In genomic region chr1:151710187-151710586, GRCh38 we compare ENCODE assay signal across 1 cellular context.
A peak's percentile ranks its signal among the peaks of the same experiment; 100 is the strongest.
TF ChIP-seq lines count a peak whose summit lies in the region.

No MANE protein-coding gene starts in this region.

TF ChIP-seq in K562, 482 proteins besides CTCF, POLR2A, EP300 and RAD21 (continued from another document):
- TF ChIP-seq ZNF24 (IDR thresholded peaks at IDR 0.05) (no peak), PRPF4 (IDR thresholded peaks at IDR 0.05; ENCODE audit: insufficient read depth, low read depth, low read length, poor library complexity, severe bottlenecking) (no peak), HINFP (tag; conservative IDR thresholded peaks at IDR 0.05; ENCODE audit: low read depth) (no peak), ETS2 (tag; IDR thresholded peaks at IDR 0.05; ENCODE audit: borderline replicate concordance, poor library complexity, severe bottlenecking) (no peak), ZNF282 (CRISPR knock-in tag; IDR thresholded peaks at IDR 0.05) (no peak), HMG20B (CRISPR knock-in tag; IDR thresholded peaks at IDR 0.05) (no peak), EGR1 (conservative IDR thresholded peaks at IDR 0.05) (peak; percentile 93), CEBPZ (IDR thresholded peaks at IDR 0.05; ENCODE audit: borderline replicate concordance, low read depth, low read length) (no peak), ZNF174 (CRISPR knock-in tag; IDR thresholded peaks at IDR 0.05) (no peak), DDX20 (tag; IDR thresholded peaks at IDR 0.05; ENCODE audit: low read depth) (no peak), ZNF165 (CRISPR knock-in tag; IDR thresholded peaks at IDR 0.05; ENCODE audit: borderline replicate concordance) (no peak), ZNF347 (CRISPR knock-in tag; IDR thresholded peaks at IDR 0.05; ENCODE audit: low read depth) (no peak), ATF2 (CRISPR knock-in tag; IDR thresholded peaks at IDR 0.05) (no peak; the same call in 1 of the 2 replicates), CREB1 (IDR thresholded peaks at IDR 0.05) (no peak), CREB1 (CRISPR knock-in tag; IDR thresholded peaks at IDR 0.05) (peak; percentile 84), MEIS2 (IDR thresholded peaks at IDR 0.05; ENCODE audit: partially characterized antibody) (peak; percentile 43), ZNF696 (CRISPR knock-in tag; conservative IDR thresholded peaks at IDR 0.05) (no peak), ZBED1 (IDR thresholded peaks at IDR 0.05) (no peak), PHB2 (IDR thresholded peaks at IDR 0.05; ENCODE audit: low read depth) (no peak), ATF3 (IDR thresholded peaks at IDR 0.05) (peak; percentile 99), ATF3 (CRISPR knock-in tag; conservative IDR thresholded peaks at IDR 0.05) (no peak; the same call in 1 of the 2 replicates), ZNF395 (CRISPR knock-in tag; IDR thresholded peaks at IDR 0.05) (no peak), E2F3 (CRISPR knock-in tag; IDR thresholded peaks at IDR 0.05) (no peak), MBD2 (IDR thresholded peaks at IDR 0.05; ENCODE audit: borderline replicate concordance, low read depth) (peak; percentile 51; the same call in 1 of the 2 replicates), MAX (CRISPR knock-in tag; IDR thresholded peaks at IDR 0.05) (no peak), E2F4 (CRISPR knock-in tag; IDR thresholded peaks at IDR 0.05; ENCODE audit: low read depth) (no peak), GTF2E2 (tag; IDR thresholded peaks at IDR 0.05) (no peak), TEAD4 (IDR thresholded peaks at IDR 0.05; ENCODE audit: low read length) (no peak), TEAD4 (CRISPR knock-in tag; IDR thresholded peaks at IDR 0.05; ENCODE audit: borderline replicate concordance) (no peak), ATF1 (CRISPR knock-in tag; IDR thresholded peaks at IDR 0.05) (no peak), ATF1 (tag; IDR thresholded peaks at IDR 0.05) (peak; percentile 84), ZNF511 (CRISPR knock-in tag; IDR thresholded peaks at IDR 0.05) (no peak), CSDE1 (IDR thresholded peaks at IDR 0.05) (peak in 1 of 2 experiments; percentile 97; a peak in 2 of 4 replicates), BMI1 (IDR thresholded peaks at IDR 0.05; ENCODE audit: low read length) (peak; percentile 97), MYBL2 (IDR thresholded peaks at IDR 0.05; ENCODE audit: low read depth) (no peak), MYBL2 (CRISPR knock-in tag; IDR thresholded peaks at IDR 0.05; ENCODE audit: borderline replicate concordance) (no peak), RBM22 (IDR thresholded peaks at IDR 0.05; ENCODE audit: low read depth, low read length, poor library complexity, severe bottlenecking) (peak; percentile 99), MXI1 (IDR thresholded peaks at IDR 0.05; ENCODE audit: low read depth, low read length) (peak; percentile 95), RBM17 (IDR thresholded peaks at IDR 0.05; ENCODE audit: borderline replicate concordance, low read depth, low read length) (no peak), PKNOX1 (IDR thresholded peaks at IDR 0.05) (peak; percentile 64), BRCA1 (IDR thresholded peaks at IDR 0.05) (no peak), BRCA1 (CRISPR knock-in tag; IDR thresholded peaks at IDR 0.05) (no peak), ZNF121 (CRISPR knock-in tag; conservative IDR thresholded peaks at IDR 0.05) (no peak), ZNF655 (CRISPR knock-in tag; IDR thresholded peaks at IDR 0.05) (no peak), PATZ1 (CRISPR knock-in tag; IDR thresholded peaks at IDR 0.05; ENCODE audit: borderline replicate concordance) (no peak), ID3 (CRISPR knock-in tag; IDR thresholded peaks at IDR 0.05) (no peak), ID3 (tag; IDR thresholded peaks at IDR 0.05) (no peak), POLR2AphosphoS2 (IDR thresholded peaks at IDR 0.05; ENCODE audit: low read length) (no peak), JUND (IDR thresholded peaks at IDR 0.05; ENCODE audit: borderline replicate concordance, low read depth, low read length) (peak; percentile 97), JUND (tag; IDR thresholded peaks at IDR 0.05; ENCODE audit: borderline replicate concordance, low read depth, low read length) (peak; percentile 86; the same call in 2 of the 3 replicates), SMAD3 (CRISPR knock-in tag; conservative IDR thresholded peaks at IDR 0.05) (no peak)
